ENCODE assay signal across 8 cellular contexts in genomic region chr3:127784865-127785710, GRCh38. TPM values are rescaled to one million over a fixed set of nuclear protein-coding genes. Genes with fewer than 3 reads are reported as not detected.
DNase-seq lines count a peak whose midpoint lies in the region; ATAC-seq lines count a peak whose summit lies in the region.

No MANE protein-coding gene starts in this region.

- DNase-seq in Karpas-422 (no peak), NCI-H510A (lab: John Stamatoyannopoulos, UW) (peak; percentile 68), left colon (peak; percentile 75 to 87), NCI-H82 (lab: John Stamatoyannopoulos, UW) (no peak), SK-N-DZ (ENCODE audit: low spot score) (no peak), KG1 (lab: John Stamatoyannopoulos, UW) (no peak), NOMO-1 treated with DMSO at 0.1 percent for 48 hours (lab: John Stamatoyannopoulos, UW; ENCODE audit: unreplicated experiment) (no peak)
- no peak for DNase-seq in stimulated activated effector memory CD8-positive, alpha-beta T cell treated with anti-CD3 and anti-CD28 coated beads, Interleukin-12 subunit alpha, Interleukin-12 subunit beta, amount 100 ng/mL, for 72 hours (ENCODE audit: low spot score in 2 of 2)

- H3K9me2 ChIP-seq in Karpas-422 (replicated peaks; ENCODE audit: insufficient read depth, low read length): no peaks in the 10 kb centered on the region

- no peak overlapping the region for H2AFZ ChIP-seq in Karpas-422 (ENCODE audit: low read length)

- H3K27me3 ChIP-seq in Karpas-422 (ENCODE audit: low read length): no peaks in the 10 kb centered on the region

- H3K4me2 ChIP-seq in Karpas-422 (ENCODE audit: low read depth, low read length, poor library complexity, severe bottlenecking): peak overlapping the region; percentile 55

- H3K9me3 ChIP-seq in Karpas-422 (ENCODE audit: low read length): no peaks in the 10 kb centered on the region

- H3K9me3 Mint-ChIP-seq in stimulated activated effector memory CD8-positive, alpha-beta T cell treated with anti-CD3 and anti-CD28 coated beads, Interleukin-12 subunit alpha, Interleukin-12 subunit beta, amount 100 ng/mL, for 72 hours: no peaks in the 10 kb centered on the region

- peak overlapping the region; percentile 80 for H3K27ac ChIP-seq in Karpas-422 (ENCODE audit: low read length)

- peak; percentile 77 for ATAC-seq in left colon
- no peak for ATAC-seq in stimulated activated effector memory CD8-positive, alpha-beta T cell treated with anti-CD3 and anti-CD28 coated beads, Interleukin-12 subunit alpha, Interleukin-12 subunit beta, amount 100 ng/mL, for 72 hours

- intact Hi-C loops in left colon (cut with DNase I, micrococcal nuclease): no loop called here

- H3K4me1 Mint-ChIP-seq in stimulated activated effector memory CD8-positive, alpha-beta T cell treated with anti-CD3 and anti-CD28 coated beads, Interleukin-12 subunit alpha, Interleukin-12 subunit beta, amount 100 ng/mL, for 72 hours: no peaks in the 10 kb centered on the region

- peak overlapping the region; percentile 47 for H3K9ac ChIP-seq in Karpas-422 (ENCODE audit: low read length)

- H3K4me3 Mint-ChIP-seq in stimulated activated effector memory CD8-positive, alpha-beta T cell treated with anti-CD3 and anti-CD28 coated beads, Interleukin-12 subunit alpha, Interleukin-12 subunit beta, amount 100 ng/mL, for 72 hours: no peak overlapping the region

- no peaks in the 10 kb centered on the region for H4K20me1 ChIP-seq in Karpas-422 (ENCODE audit: insufficient read depth, low read depth, low read length)

- peaks cover 12% of the 10 kb centered on the region for H3K36me3 ChIP-seq in Karpas-422 (ENCODE audit: insufficient read depth, low read length)

- peak overlapping the region; percentile 22; the same call in 1 of the 2 replicates for H3K4me3 ChIP-seq in Karpas-422 (ENCODE audit: low read length)

- H3K4me1 ChIP-seq in Karpas-422 (ENCODE audit: low read length): peaks cover 80% of the 10 kb centered on the region

- peak overlapping the region; percentile 69 for H3K27ac Mint-ChIP-seq in stimulated activated effector memory CD8-positive, alpha-beta T cell treated with anti-CD3 and anti-CD28 coated beads, Interleukin-12 subunit alpha, Interleukin-12 subunit beta, amount 100 ng/mL, for 72 hours

- peaks cover 4% of the 10 kb centered on the region for H3K36me3 Mint-ChIP-seq in stimulated activated effector memory CD8-positive, alpha-beta T cell treated with anti-CD3 and anti-CD28 coated beads, Interleukin-12 subunit alpha, Interleukin-12 subunit beta, amount 100 ng/mL, for 72 hours

- H3K79me2 ChIP-seq in Karpas-422 (ENCODE audit: low read length): peaks cover 17% of the 10 kb centered on the region

RNA-seq across cellular contexts. Expression of gene MGLL, which starts 37.2 kb away (rescaled TPM):
- total RNA-seq in Karpas-422 (2014; rRNA removed; shearing (Covaris generic); ENCODE audit: low replicate concordance): 58.0 and 63.3 TPM in 2 replicates
- total RNA-seq in left colon: 100 to 1,000 TPM; 271 to 338 TPM
- polyA plus RNA-seq in SK-N-DZ (2014; cell fraction: cytosol; rRNA removed): not detected in 2 replicates
- polyA plus RNA-seq in SK-N-DZ (2014; cell fraction: nucleus; rRNA removed): not detected in 2 replicates

Comparison
In these comparisons a context has a peak if more than half of its experiments do, and no peak if none do; other contexts are left out.
1. DNase-seq: peak in NCI-H510A (single experiment) and left colon (2 of 2); none in Karpas-422 (single experiment), stimulated activated effector memory CD8-positive, alpha-beta T cell treated with anti-CD3 and anti-CD28 coated beads, Interleukin-12 subunit alpha, Interleukin-12 subunit beta, amount 100 ng/mL, for 72 hours (0 of 2), NCI-H82 (single experiment), SK-N-DZ (single experiment), KG1 (single experiment) and NOMO-1 treated with DMSO at 0.1 percent for 48 hours (single experiment).